21 cellular contexts compared by ENCODE assay signal in the genomic region with DNA sequence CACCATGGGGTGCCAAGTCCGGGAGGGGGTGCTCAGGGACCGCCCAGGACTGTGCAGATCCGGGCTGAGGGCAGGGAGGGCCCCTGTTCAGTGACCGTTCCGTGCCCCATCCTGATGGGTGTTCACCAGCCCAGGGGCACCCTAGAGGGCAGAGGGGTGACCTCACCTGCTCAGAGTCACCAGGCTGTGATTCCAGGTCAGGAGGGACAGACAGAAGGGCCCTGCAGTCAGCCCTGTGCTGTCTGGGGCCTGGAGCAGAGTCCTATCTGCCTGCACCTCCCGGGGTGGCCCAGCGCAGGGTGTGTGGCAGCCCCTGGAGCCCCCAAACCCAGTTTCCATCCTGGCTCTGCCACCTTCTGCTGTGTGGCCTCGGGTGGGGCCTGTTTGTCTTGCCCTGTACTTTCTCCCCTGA.
A peak's percentile ranks its signal among the peaks of the same experiment; 100 is the strongest.
DNase-seq lines count a peak whose midpoint lies in the region; ATAC-seq, FAIRE-seq and TF ChIP-seq lines count a peak whose summit lies in the region.
"Had no signal": no experiment of that assay in that cellular context is flagged by ENCODE, and none has a peak within 500 bp of the region (broad histone marks: within the 10 kb centered on the region; RNA-seq: fewer than 3 reads in every experiment).

No MANE protein-coding gene starts in this region.

- no peak overlapping the region for H2AFZ ChIP-seq in osteoblast (ENCODE audit: low read length)
- H2AFZ ChIP-seq: GM23338 had no signal

- no peak overlapping the region for H3K27ac Mint-ChIP-seq in natural killer cell treated with Interleukin-12 subunit alpha and Interleukin-12 subunit beta and Interleukin-15 and Interleukin-18, amount 100 ng/mL, for 72 hours
- H3K27ac Mint-ChIP-seq in natural killer cell = no peak overlapping the region
- H3K27ac Mint-ChIP-seq: CD8-positive, alpha-beta memory T cell had no signal

- H4K20me1 ChIP-seq in osteoblast (ENCODE audit: insufficient read depth, low read length) = no peaks in the 10 kb centered on the region
- H4K20me1 ChIP-seq: BLaER1 treated with 17β-estradiol and CSF1 and Interleukin-3, amounts not matched to agents 10 nM and 100 nM had no signal

- H3K36me3 Mint-ChIP-seq in natural killer cell treated with Interleukin-12 subunit alpha and Interleukin-12 subunit beta and Interleukin-15 and Interleukin-18, amount 100 ng/mL, for 72 hours = no peaks in the 10 kb centered on the region
- H3K36me3 Mint-ChIP-seq in natural killer cell = no peaks in the 10 kb centered on the region
- H3K36me3 Mint-ChIP-seq: CD8-positive, alpha-beta memory T cell had no signal

- ATAC-seq in natural killer cell treated with Interleukin-12 subunit alpha and Interleukin-12 subunit beta and Interleukin-15 and Interleukin-18, amount 100 ng/mL, for 72 hours = peak in 1 of 2 donors; percentile 11
- ATAC-seq in natural killer cell (no peak), aorta (ENCODE audit: low FRiP score) (peak; percentile 6), GM21423 (IDR thresholded peaks at IDR 0.05; ENCODE audit: unreplicated experiment) (no peak)
- ATAC-seq: GM23338, HCT116 had no signal

- H3K4me3 ChIP-seq in kidney (ENCODE audit: low read length in 2 of 2) (no peak overlapping the region), osteoblast (ENCODE audit: insufficient read depth, low read length) (no peak overlapping the region), aorta (ENCODE audit: low read length in 2 of 2) (no peak overlapping the region)
- H3K4me3 ChIP-seq: BLaER1 treated with 17β-estradiol and CSF1 and Interleukin-3, amounts not matched to agents 10 nM and 100 nM; GM23338; Peyer's patch; SK-N-MC had no signal

- no peak for FAIRE-seq in kidney (lab: Jason Lieb, UNC)
- FAIRE-seq: D721Med, GM12892, GM18507 had no signal

- TF ChIP-seq CTCF in natural killer cell (IDR thresholded peaks at IDR 0.05) (no peak), kidney (IDR thresholded peaks at IDR 0.05; ENCODE audit: borderline replicate concordance, extremely low read depth, insufficient read depth) (no peak), osteoblast (IDR thresholded peaks at IDR 0.05; ENCODE audit: extremely low read depth, low read depth, low read length) (no peak)

- intact Hi-C loops in natural killer cell (cut with micrococcal nuclease) = no loop called here
- intact Hi-C loops in kidney (cut with DNase I) = no loop called here
- intact Hi-C loops in aorta (cut with DNase I) = loop anchor here in 1 of 2 donors (10.0 kb wide), 1 partner anchor 56 kb away; no protein-coding TSS in a partner anchor

- no peaks in the 10 kb centered on the region for H3K27me3 ChIP-seq in osteoblast (ENCODE audit: insufficient read depth, low read length)
- H3K27me3 ChIP-seq in aorta (ENCODE audit: control insufficient read depth in 1 of 2, insufficient read depth in 2 of 2, low read length in 1 of 2) = no peaks in the 10 kb centered on the region
- H3K27me3 ChIP-seq: BLaER1 treated with 17β-estradiol and CSF1 and Interleukin-3, amounts not matched to agents 10 nM and 100 nM; Peyer's patch had no signal

- no peaks in the 10 kb centered on the region for H3K9me3 ChIP-seq in kidney (ENCODE audit: control insufficient read depth in 1 of 2, low read length in 2 of 2)
- H3K9me3 ChIP-seq in osteoblast (ENCODE audit: low read depth, low read length) = no peaks in the 10 kb centered on the region
- no peaks in the 10 kb centered on the region for H3K9me3 ChIP-seq in aorta (ENCODE audit: control insufficient read depth, low read length)
- H3K9me3 ChIP-seq: BLaER1 treated with 17β-estradiol and CSF1 and Interleukin-3, amounts not matched to agents 10 nM and 100 nM; Peyer's patch had no signal

- WGBS in aorta, 2 donors = 74 to 81% methylated on average over 8 of the region's 8 CpGs

- H3K27me3 Mint-ChIP-seq in natural killer cell treated with Interleukin-12 subunit alpha and Interleukin-12 subunit beta and Interleukin-15 and Interleukin-18, amount 100 ng/mL, for 72 hours = no peaks in the 10 kb centered on the region
- H3K27me3 Mint-ChIP-seq in natural killer cell (ENCODE audit: low read depth in 2 of 2) = no peaks in the 10 kb centered on the region

- H3K9ac ChIP-seq in kidney (ENCODE audit: low read length in 2 of 2) = no peak overlapping the region
- H3K9ac ChIP-seq: BLaER1 treated with 17β-estradiol and CSF1 and Interleukin-3, amounts not matched to agents 10 nM and 100 nM had no signal

- H3K27ac ChIP-seq in kidney (ENCODE audit: low read depth in 2 of 2, low read length in 2 of 2) (no peak overlapping the region), osteoblast (ENCODE audit: low read depth, low read length) (no peak overlapping the region), aorta (ENCODE audit: low read depth in 1 of 2, low read length in 2 of 2) (no peak overlapping the region)
- H3K27ac ChIP-seq: BLaER1 treated with 17β-estradiol and CSF1 and Interleukin-3, amounts not matched to agents 10 nM and 100 nM; HL-60; Peyer's patch; SK-N-MC had no signal

- DNase-seq in natural killer cell treated with Interleukin-12 subunit alpha and Interleukin-12 subunit beta and Interleukin-15 and Interleukin-18, amount 100 ng/mL, for 72 hours (ENCODE audit: low spot score) = peak; percentile 46
- no peak for DNase-seq in natural killer cell
- DNase-seq in kidney = peak; percentile 35
- peak; percentile 32 for DNase-seq in osteoblast (ENCODE audit: insufficient read length, low spot score, missing footprints)
- DNase-seq in aorta = peak in 1 of 2 donors; percentile 65
- DNase-seq in HPDE6-E6E7 (ENCODE audit: extremely low spot score) = no peak
- no peak for DNase-seq in NCI-H146 treated with DMSO at 0.1 percent for 48 hours (lab: John Stamatoyannopoulos, UW; ENCODE audit: unreplicated experiment)
- DNase-seq: CD8-positive, alpha-beta memory T cell; NCI-H1105; NCI-H1694 treated with DMSO at 0.1 percent for 48 hours; SHP77 had no signal

- peaks cover 6% of the 10 kb centered on the region for H3K9me3 Mint-ChIP-seq in natural killer cell treated with Interleukin-12 subunit alpha and Interleukin-12 subunit beta and Interleukin-15 and Interleukin-18, amount 100 ng/mL, for 72 hours
- peaks cover 0 to 5% of the 10 kb centered on the region in 2 donors for H3K9me3 Mint-ChIP-seq in natural killer cell
- H3K9me3 Mint-ChIP-seq: CD8-positive, alpha-beta memory T cell; GM23338 had no signal

- H3K4me2 ChIP-seq in osteoblast (ENCODE audit: insufficient read depth, low read length) = no peak overlapping the region
- H3K4me2 ChIP-seq: BLaER1 treated with 17β-estradiol and CSF1 and Interleukin-3, amounts not matched to agents 10 nM and 100 nM; GM23338 had no signal

- H3K4me1 Mint-ChIP-seq in natural killer cell treated with Interleukin-12 subunit alpha and Interleukin-12 subunit beta and Interleukin-15 and Interleukin-18, amount 100 ng/mL, for 72 hours (ENCODE audit: low read depth in 2 of 2) = peaks cover 0 to 4% of the 10 kb centered on the region in 2 donors
- H3K4me1 Mint-ChIP-seq in natural killer cell = no peaks in the 10 kb centered on the region
- H3K4me1 Mint-ChIP-seq: CD8-positive, alpha-beta memory T cell had no signal

- H3K36me3 ChIP-seq in kidney (ENCODE audit: control insufficient read depth in 1 of 2, insufficient read depth in 2 of 2, low read length in 2 of 2) (no peaks in the 10 kb centered on the region), osteoblast (ENCODE audit: insufficient read depth, low read length) (no peaks in the 10 kb centered on the region), aorta (ENCODE audit: control insufficient read depth in 1 of 2, insufficient read depth in 2 of 2, low read length in 1 of 2) (no peaks in the 10 kb centered on the region)
- H3K36me3 ChIP-seq: BLaER1 treated with 17β-estradiol and CSF1 and Interleukin-3, amounts not matched to agents 10 nM and 100 nM; Peyer's patch had no signal

- H3K4me1 ChIP-seq in kidney (ENCODE audit: control insufficient read depth in 1 of 2, insufficient read depth in 1 of 2, low read depth in 1 of 2, low read length in 2 of 2) (no peaks in the 10 kb centered on the region), osteoblast (ENCODE audit: insufficient read depth, low read length) (no peaks in the 10 kb centered on the region), aorta (ENCODE audit: control insufficient read depth in 1 of 2, insufficient read depth in 2 of 2, low read length in 2 of 2) (no peaks in the 10 kb centered on the region)
- H3K4me1 ChIP-seq: Peyer's patch had no signal

- no peak overlapping the region for H3K4me3 Mint-ChIP-seq in natural killer cell treated with Interleukin-12 subunit alpha and Interleukin-12 subunit beta and Interleukin-15 and Interleukin-18, amount 100 ng/mL, for 72 hours
- no peak overlapping the region for H3K4me3 Mint-ChIP-seq in natural killer cell
- H3K4me3 Mint-ChIP-seq: CD8-positive, alpha-beta memory T cell; GM23338 had no signal

- no peaks in the 10 kb centered on the region for H3K79me2 ChIP-seq in osteoblast (ENCODE audit: insufficient read depth, low read length)

Comparison
In these comparisons a context has a peak if more than half of its experiments do, and no peak if none do; other contexts are left out.
1. DNase-seq: peak in natural killer cell treated with Interleukin-12 subunit alpha and Interleukin-12 subunit beta and Interleukin-15 and Interleukin-18, amount 100 ng/mL, for 72 hours (single experiment), kidney (single experiment) and osteoblast (single experiment); none in natural killer cell (single experiment), HPDE6-E6E7 (single experiment) and NCI-H146 treated with DMSO at 0.1 percent for 48 hours (single experiment).